ENCODE assay signal across 10 cellular contexts in the genomic region with DNA sequence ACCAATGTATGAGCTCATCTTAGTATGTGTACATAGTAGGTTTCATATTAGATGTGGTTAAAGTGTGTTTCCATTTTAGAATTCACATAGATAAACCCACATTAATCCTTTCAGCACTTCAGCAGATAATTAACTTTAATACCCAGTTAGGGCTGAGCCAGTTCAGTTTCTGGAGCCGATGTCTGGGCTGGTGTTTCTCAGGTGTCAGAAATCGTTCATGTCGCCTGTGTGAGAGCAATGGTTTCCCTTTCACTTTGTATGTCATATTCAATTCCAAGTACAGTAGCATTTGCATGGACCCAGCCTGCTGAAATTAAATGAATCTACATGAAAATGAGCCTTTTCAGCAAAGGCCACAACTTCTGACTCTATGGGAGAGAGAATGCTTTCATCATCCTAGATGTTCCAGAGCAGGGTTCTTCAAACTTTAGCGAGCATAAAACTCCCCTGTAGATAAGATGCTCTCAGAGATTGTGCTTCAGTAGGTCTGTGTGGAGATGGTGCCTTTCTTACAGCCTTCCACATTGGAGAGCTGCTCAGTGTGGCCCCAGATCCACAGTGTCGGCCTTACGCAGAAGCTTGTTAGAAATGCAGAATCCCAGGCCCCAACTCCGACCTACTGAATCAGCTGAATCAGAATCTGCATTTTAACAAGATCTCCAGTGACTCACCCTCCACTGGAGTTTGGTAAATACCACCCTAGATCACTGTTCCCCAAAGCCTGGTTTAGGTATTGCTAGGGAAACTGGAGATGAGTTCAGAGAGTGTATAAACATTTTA.
DNase-seq lines count a peak whose midpoint lies in the region; ATAC-seq and TF ChIP-seq lines count a peak whose summit lies in the region.
"Had no signal": no experiment of that assay in that cellular context is flagged by ENCODE, and none has a peak within 500 bp of the region (broad histone marks: within the 10 kb centered on the region; RNA-seq: fewer than 3 reads in every experiment).

No MANE protein-coding gene starts in this region.

- TF ChIP-seq CTCF in RWPE1 (conservative IDR thresholded peaks at IDR 0.05; ENCODE audit: low read depth): no peak

- ATAC-seq in GM21423 (IDR thresholded peaks at IDR 0.05; ENCODE audit: unreplicated experiment) (peak; percentile 96), HG03439 (IDR thresholded peaks at IDR 0.05; ENCODE audit: unreplicated experiment) (peak; percentile 90)

- DNase-seq in NCI-H1105 treated with DMSO at 0.1 percent for 48 hours (lab: John Stamatoyannopoulos, UW): peak; percentile 22
- no peak for DNase-seq in NCI-H1105 (lab: John Stamatoyannopoulos, UW)
- no peak for DNase-seq in RWPE1 (ENCODE audit: low spot score)
- DNase-seq in HUDEP-2 (lab: John Stamatoyannopoulos, UW; ENCODE audit: unreplicated experiment in 76 of 76): no peak
- DNase-seq in NCI-H510A (lab: John Stamatoyannopoulos, UW): no peak

- CTCF ChIA-PET in RWPE1 (lab: Yijun Ruan, JAX): no interaction called here

- POLR2A ChIA-PET in RWPE1 (lab: Yijun Ruan, JAX; ENCODE audit: low non-redundant PET): no interaction called here

- H3K27ac ChIP-seq in RWPE1: no peak overlapping the region
- H3K27ac ChIP-seq: 22Rv1, VCaP had no signal

- H3K4me3 ChIP-seq in iPS-18c (ENCODE audit: insufficient read depth, low read depth, low read length): peak overlapping the region; percentile 26; the same call in 1 of the 2 replicates

- H3K9me3 ChIP-seq in iPS-18c (ENCODE audit: control insufficient read depth, insufficient read depth, low read length): no peaks in the 10 kb centered on the region
